ENCODE assay signal across 4 cellular contexts in genomic region chr2:8044046-8044594, GRCh38.
"Had no signal": no experiment of that assay in that cellular context is flagged by ENCODE, and none has a peak within 500 bp of the region (broad histone marks: within the 10 kb centered on the region; RNA-seq: fewer than 3 reads in every experiment).

No MANE protein-coding gene starts in this region.

- H3K4me3 Mint-ChIP-seq: GM23338, H9 had no signal

- H3K4me3 ChIP-seq: GM23338 had no signal

- H2AFZ ChIP-seq: GM23338 had no signal

- H3K4me2 ChIP-seq: GM23338 had no signal

- ATAC-seq: GM23338 had no signal

- H3K4me1 Mint-ChIP-seq: GM23338 had no signal

- H3K27ac Mint-ChIP-seq: GM23338, H9 had no signal

- DNase-seq: H9, HCEC 1CT, IMR-90 had no signal
